20 cellular contexts compared by ENCODE assay signal in the genomic region with DNA sequence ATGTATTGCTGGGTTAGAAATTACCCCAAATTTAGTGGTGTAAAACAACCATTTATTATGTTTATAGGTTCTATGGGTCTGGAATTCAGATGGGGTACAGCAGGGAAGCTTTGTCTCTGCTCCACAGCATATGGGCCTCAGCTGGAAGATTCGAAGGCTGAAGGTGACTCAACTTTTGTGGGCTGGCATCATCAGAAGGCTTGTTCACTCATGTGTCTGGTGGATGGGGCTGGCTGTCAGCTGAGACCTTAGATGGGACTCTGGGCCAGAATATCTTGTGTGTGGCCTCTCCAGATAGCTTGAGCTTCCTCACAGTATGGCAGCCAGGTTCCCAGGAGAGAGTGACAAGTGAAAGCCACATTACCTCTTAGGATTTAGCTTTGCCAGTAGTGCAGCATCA.
"Had no signal": no experiment of that assay in that cellular context is flagged by ENCODE, and none has a peak within 500 bp of the region (broad histone marks: within the 10 kb centered on the region; RNA-seq: fewer than 3 reads in every experiment).

No MANE protein-coding gene starts in this region.

- H3K36me3 ChIP-seq: ascending aorta, sigmoid colon, spleen had no signal

- H3K27ac Mint-ChIP-seq: activated CD4-positive, alpha-beta T cell treated with anti-CD3 and anti-CD28 coated beads, Interleukin-2, amount 10 ng/mL, durations not matched to agents 7 days and 5 days; nephron; stimulated activated memory B cell treated with anti-CD40 and anti-IgM and Interleukin-4, amounts not matched to agents 10 μg/mL and 1 μg/mL and 100 μg/mL, for 72 hours; type B pancreatic cell had no signal

- ATAC-seq: activated T-cell treated with anti-CD3 and anti-CD28 coated beads, Interleukin-2, amount 50 U/mL, for 4 hours; stimulated activated memory B cell treated with anti-CD40 and anti-IgM and Interleukin-4, amounts not matched to agents 10 μg/mL and 1 μg/mL and 100 μg/mL, for 72 hours had no signal

- H3K27me3 Mint-ChIP-seq: activated CD4-positive, alpha-beta T cell treated with anti-CD3 and anti-CD28 coated beads, Interleukin-2, amount 10 ng/mL, durations not matched to agents 7 days and 5 days had no signal

- H3K27ac ChIP-seq: ascending aorta, sigmoid colon, spleen, testis had no signal

- H3K9me3 ChIP-seq: ascending aorta, testis had no signal

- H3K36me3 Mint-ChIP-seq: stimulated activated memory B cell treated with anti-CD40 and anti-IgM and Interleukin-4, amounts not matched to agents 10 μg/mL and 1 μg/mL and 100 μg/mL, for 72 hours; type B pancreatic cell had no signal

- H3K27me3 ChIP-seq: ascending aorta, sigmoid colon, spleen, testis had no signal

- H3K4me3 Mint-ChIP-seq: activated CD4-positive, alpha-beta T cell treated with anti-CD3 and anti-CD28 coated beads, Interleukin-2, amount 10 ng/mL, durations not matched to agents 7 days and 5 days; activated T-cell treated with anti-CD3 and anti-CD28 coated beads, Interleukin-2, amount 50 U/mL, for 4 hours; nephron; stimulated activated memory B cell treated with anti-CD40 and anti-IgM and Interleukin-4, amounts not matched to agents 10 μg/mL and 1 μg/mL and 100 μg/mL, for 72 hours; type B pancreatic cell had no signal

- DNase-seq: activated CD4-positive, alpha-beta T cell treated with anti-CD3 and anti-CD28 coated beads, Interleukin-2, amount 10 ng/mL, durations not matched to agents 7 days and 5 days; activated CD8-positive, alpha-beta memory T cell treated with anti-CD3 and anti-CD28 coated beads, Interleukin-2, amount 50 U/mL, for 4 hours; activated effector memory CD4-positive, alpha-beta T cell treated with anti-CD3 and anti-CD28 coated beads, Interleukin-2, amount 50 U/mL, for 16 hours; activated naive CD4-positive, alpha-beta T cell treated with anti-CD3 and anti-CD28 coated beads, Interleukin-2, amount 50 U/mL, for 16 hours; activated T-cell treated with anti-CD3 and anti-CD28 coated beads, Interleukin-2, amount 50 U/mL, for 4 hours; cerebellar nuclear complex; effector CD4-positive, alpha-beta T cell; foreskin melanocyte; mesendoderm; nucleus accumbens; sigmoid colon; spleen; stimulated activated CD4-positive, alpha-beta T cell treated with anti-CD3 and anti-CD28 coated beads, Interleukin-4, amount 100 ng/mL, for 4 hours; T-helper 1 cell; T1000; testis had no signal

- H3K4me3 ChIP-seq: ascending aorta, sigmoid colon, spleen, testis had no signal

- H3K4me1 Mint-ChIP-seq: activated CD4-positive, alpha-beta T cell treated with anti-CD3 and anti-CD28 coated beads, Interleukin-2, amount 10 ng/mL, durations not matched to agents 7 days and 5 days; stimulated activated memory B cell treated with anti-CD40 and anti-IgM and Interleukin-4, amounts not matched to agents 10 μg/mL and 1 μg/mL and 100 μg/mL, for 72 hours had no signal

- H3K9me3 Mint-ChIP-seq: activated CD4-positive, alpha-beta T cell treated with anti-CD3 and anti-CD28 coated beads, Interleukin-2, amount 10 ng/mL, durations not matched to agents 7 days and 5 days; nephron; stimulated activated memory B cell treated with anti-CD40 and anti-IgM and Interleukin-4, amounts not matched to agents 10 μg/mL and 1 μg/mL and 100 μg/mL, for 72 hours had no signal
